8 cellular contexts compared by ENCODE assay signal in genomic region chr1:3676581-3677410, GRCh38. TPM values are rescaled to one million over a fixed set of nuclear protein-coding genes. Genes with fewer than 3 reads are reported as not detected.
DNase-seq lines count a peak whose midpoint lies in the region; ATAC-seq and TF ChIP-seq lines count a peak whose summit lies in the region.
"Had no signal": no experiment of that assay in that cellular context is flagged by ENCODE, and none has a peak within 500 bp of the region (broad histone marks: within the 10 kb centered on the region; RNA-seq: fewer than 3 reads in every experiment).

No MANE protein-coding gene starts in this region.

- no peak overlapping the region for H3K4me3 ChIP-seq in PC-9

- no peaks in the 10 kb centered on the region for H3K79me2 ChIP-seq in PC-9 (ENCODE audit: low read depth)

- no peaks in the 10 kb centered on the region for H3K27me3 ChIP-seq in PC-9 (ENCODE audit: insufficient read depth, low read depth)

- ATAC-seq in GM18868 (IDR thresholded peaks at IDR 0.05; ENCODE audit: unreplicated experiment) (peak; percentile 65), GM21576 (IDR thresholded peaks at IDR 0.05; ENCODE audit: unreplicated experiment) (peak; percentile 54), HG03565 (IDR thresholded peaks at IDR 0.05; ENCODE audit: unreplicated experiment) (peak; percentile 59), memory B cell (ENCODE audit: low read depth) (peak; percentile 10)

- H3K9me3 ChIP-seq in PC-9 (ENCODE audit: insufficient read depth, low read depth), result no peaks in the 10 kb centered on the region

- H3K36me3 Mint-ChIP-seq in memory B cell, result no peaks in the 10 kb centered on the region

- H3K9me3 Mint-ChIP-seq in memory B cell, result peaks cover 2% of the 10 kb centered on the region

- no TSS peak for BruUV-seq in PC-9 (replicated peaks; lab: Mats Ljungman, UMichigan)

- H4K20me1 ChIP-seq in PC-9 (ENCODE audit: insufficient read depth), result no peaks in the 10 kb centered on the region; the same call in 1 of the 2 replicates

- no peak overlapping the region for H3K27ac ChIP-seq in PC-9

- peak overlapping the region; percentile 67 for H3K4me3 Mint-ChIP-seq in memory B cell

- no peak for TF ChIP-seq CTCF in PC-9 (conservative IDR thresholded peaks at IDR 0.05)

- H3F3A ChIP-seq in PC-9 (ENCODE audit: insufficient read depth, low read depth), result no peaks in the 10 kb centered on the region; the same call in 1 of the 2 replicates

- peaks cover 62% of the 10 kb centered on the region for H3K4me1 Mint-ChIP-seq in memory B cell

- intact Hi-C loops in PC-9 (cut with micrococcal nuclease; ENCODE audit: unreplicated experiment), result no loop called here

- CTCF ChIA-PET in PC-9 (lab: Charles Lee), result interaction anchor here (0.7 kb wide), 1 partner anchor 194 kb away, joined by 3 read pairs; no protein-coding TSS in a partner anchor

- H3K27ac Mint-ChIP-seq in memory B cell, result peak overlapping the region; percentile 86

- no peak overlapping the region for H2AFZ ChIP-seq in PC-9

- POLR2A ChIA-PET in PC-9 (lab: Charles Lee; ENCODE audit: unreplicated experiment), result interaction anchor here (0.6 kb wide), 1 partner anchor 1748 kb away, joined by 4 read pairs; no protein-coding TSS in a partner anchor

- peaks cover 5% of the 10 kb centered on the region for H3K4me1 ChIP-seq in PC-9 (replicated peaks; ENCODE audit: insufficient read depth)

- DNase-seq in memory B cell (ENCODE audit: low spot score in 2 of 2) (no peak), PC-9 (no peak), Ammon's horn (ENCODE audit: low spot score) (no peak), NCI-H1105 treated with DMSO at 0.1 percent for 48 hours (lab: John Stamatoyannopoulos, UW) (no peak)

- H3K4me2 ChIP-seq in PC-9, result no peak overlapping the region

- no peaks in the 10 kb centered on the region for H3K27me3 Mint-ChIP-seq in memory B cell

- no peaks in the 10 kb centered on the region for H3K9me2 ChIP-seq in PC-9 (ENCODE audit: insufficient read depth)

- no peaks in the 10 kb centered on the region for H3K36me3 ChIP-seq in PC-9 (ENCODE audit: low read depth)

RNA-seq across cellular contexts. Expression of gene TP73, which starts 24.5 kb away (rescaled TPM):
- 6.2 and 6.9 TPM in 2 replicates for total RNA-seq in PC-9 (2021)
- total RNA-seq: fibroblast of villous mesenchyme had no signal

RNA-seq across cellular contexts. Expression of gene WRAP73, which starts 26.9 kb away (rescaled TPM):
- total RNA-seq in PC-9 (2021), result 23.8 and 25.5 TPM in 2 replicates

RNA-seq across cellular contexts. Expression of gene TPRG1L, which starts 52.0 kb away (rescaled TPM):
- 41.4 and 44.9 TPM in 2 replicates for total RNA-seq in PC-9 (2021)

Comparison
In these comparisons a context has a peak if more than half of its experiments do, and no peak if none do; other contexts are left out.
1. ATAC-seq: peak in every context shown above with its lines; median percentile 65 in GM18868; 59 in HG03565; 54 in GM21576; 10 in memory B cell.